ENCODE assay signal across 7 cellular contexts in the genomic region with DNA sequence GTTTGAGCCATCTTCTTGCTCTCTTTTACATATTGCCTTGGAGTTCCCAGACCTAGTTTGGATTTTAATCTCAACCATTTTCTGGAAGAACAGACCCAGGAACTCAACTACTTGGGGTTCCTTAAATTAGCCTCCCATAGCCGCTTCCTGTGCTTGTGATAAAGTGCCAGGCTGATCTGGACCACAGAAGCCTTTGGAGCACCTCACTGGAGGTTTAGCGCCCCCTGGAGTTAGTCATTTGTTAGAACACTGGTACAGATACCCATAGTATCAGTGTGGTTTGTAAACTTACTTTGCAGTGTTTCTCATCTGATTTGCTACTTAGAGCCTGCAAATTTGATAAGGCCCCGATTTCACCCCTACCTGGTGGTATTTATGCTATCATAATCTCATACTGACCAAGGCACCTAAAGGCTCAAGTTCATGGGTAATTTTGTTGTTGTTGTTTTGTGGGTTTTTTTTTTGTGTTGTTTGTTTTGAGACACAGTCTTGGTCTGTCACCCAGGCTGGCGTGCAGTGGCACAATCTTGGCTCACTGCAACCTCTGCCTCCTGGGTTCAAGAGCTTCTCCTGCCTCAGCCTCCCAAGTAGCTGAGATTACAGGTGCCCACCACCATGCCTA. TPM values are rescaled to one million over a fixed set of nuclear protein-coding genes. Genes with fewer than 3 reads are reported as not detected.
DNase-seq lines count a peak whose midpoint lies in the region; ATAC-seq, FAIRE-seq and TF ChIP-seq lines count a peak whose summit lies in the region.

No MANE protein-coding gene starts in this region.

- no peak for TF ChIP-seq POLR2A in GM12891 (IDR thresholded peaks at IDR 0.05; ENCODE audit: low read depth, low read length)

- peak; percentile 86 for FAIRE-seq in GM12891 (lab: Jason Lieb, UNC)

- peak; percentile 50 for DNase-seq in GM12891 (ENCODE audit: insufficient read length, low spot score)
- peak; percentile 30 for DNase-seq in NCI-H128 (lab: John Stamatoyannopoulos, UW; ENCODE audit: unreplicated experiment)
- peak; percentile 14 for DNase-seq in SKM-1 (lab: John Stamatoyannopoulos, UW; ENCODE audit: unreplicated experiment)
- DNase-seq in activated naive CD4-positive, alpha-beta T cell treated with anti-CD3 and anti-CD28 coated beads, Interleukin-2, amount 50 U/mL, for 16 hours: peak; percentile 61
- peak in 41 of 42 donors; percentile 40 to 94 (median 77) for DNase-seq in head of caudate nucleus
- DNase-seq in pulmonary artery endothelial cell (ENCODE audit: low read depth, low spot score): peak; percentile 39

- no peak for ATAC-seq in GM21717 (IDR thresholded peaks at IDR 0.05; ENCODE audit: unreplicated experiment)

- intact Hi-C loops in head of caudate nucleus (cut with DNase I): loop anchor here (2.0 to 5.0 kb wide), 2 partner anchors 67 to 132 kb away; partner anchors contain the start of gene POP5

TF ChIP-seq in GM12891, 5 proteins besides CTCF, POLR2A, EP300 and RAD21:
- TF ChIP-seq TAF1 (IDR thresholded peaks at IDR 0.05; ENCODE audit: low read depth, low read length): no peak

RNA-seq across cellular contexts. Expression of gene UNC119B, which starts 3.7 kb away (rescaled TPM):
- polyA plus RNA-seq in GM12891 (2012; ENCODE audit: low read depth, missing spikeins): 16.4 TPM
- 26.1 and 29.1 TPM in 2 replicates for total RNA-seq in pulmonary artery endothelial cell

RNA-seq across cellular contexts. Expression of gene ACADS, which starts 11.7 kb away (rescaled TPM):
- 16.9 TPM for polyA plus RNA-seq in GM12891 (2012; ENCODE audit: low read depth, missing spikeins)
- total RNA-seq in pulmonary artery endothelial cell: 12.0 and 17.9 TPM in 2 replicates

RNA-seq across cellular contexts. Expression of gene MLEC, which starts 27.0 kb away (rescaled TPM):
- polyA plus RNA-seq in GM12891 (2012; ENCODE audit: low read depth, missing spikeins): 32.9 TPM
- total RNA-seq in pulmonary artery endothelial cell: 57.8 and 98.9 TPM in 2 replicates

Comparison
In these comparisons a context has a peak if more than half of its experiments do, and no peak if none do; other contexts are left out.
1. DNase-seq: peak in every context shown above with its lines; median percentile 77 in head of caudate nucleus; 61 in activated naive CD4-positive, alpha-beta T cell treated with anti-CD3 and anti-CD28 coated beads, Interleukin-2, amount 50 U/mL, for 16 hours; 50 in GM12891; 39 in pulmonary artery endothelial cell; 30 in NCI-H128; 14 in SKM-1.